8 cellular contexts compared by ENCODE assay signal in genomic region chr9:3479516-3480352, GRCh38. TPM values are rescaled to one million over a fixed set of nuclear protein-coding genes. Genes with fewer than 3 reads are reported as not detected.
A peak's percentile ranks its signal among the peaks of the same experiment; 100 is the strongest.
DNase-seq lines count a peak whose midpoint lies in the region; ATAC-seq and TF ChIP-seq lines count a peak whose summit lies in the region.
"Had no signal": no experiment of that assay in that cellular context is flagged by ENCODE, and none has a peak within 500 bp of the region (broad histone marks: within the 10 kb centered on the region; RNA-seq: fewer than 3 reads in every experiment).

No MANE protein-coding gene starts in this region.

- DNase-seq in glutamatergic neuron (no peak), SW480 (ENCODE audit: low spot score) (no peak), caudate nucleus (lab: John Stamatoyannopoulos, UW) (no peak)
- DNase-seq: activated CD4-positive, alpha-beta T cell treated with anti-CD3 and anti-CD28 coated beads, Interleukin-2, amount 50 U/mL, for 48 hours had no signal

- peaks cover 4% of the 10 kb centered on the region for H3K9me3 Mint-ChIP-seq in glutamatergic neuron (ENCODE audit: unreplicated experiment)

- H3K27ac ChIP-seq in HUES48 (ENCODE audit: low read depth, low read length), result peak overlapping the region; percentile 65
- no peak overlapping the region for H3K27ac ChIP-seq in caudate nucleus (ENCODE audit: low read depth, low read length)

- peaks cover 5% of the 10 kb centered on the region for H3K4me1 Mint-ChIP-seq in glutamatergic neuron (ENCODE audit: low read depth, unreplicated experiment)

- H3K36me3 ChIP-seq in HUES48 (ENCODE audit: control insufficient read depth, insufficient read depth, low read length), result no peaks in the 10 kb centered on the region

- H3K36me3 Mint-ChIP-seq in glutamatergic neuron (ENCODE audit: unreplicated experiment), result peaks cover 22% of the 10 kb centered on the region

- peak; percentile 45 for ATAC-seq in GM18519 (IDR thresholded peaks at IDR 0.05; ENCODE audit: low FRiP score, unreplicated experiment)
- ATAC-seq in GM21576 (IDR thresholded peaks at IDR 0.05; ENCODE audit: unreplicated experiment), result peak; percentile 38
- ATAC-seq in HG03039 (IDR thresholded peaks at IDR 0.05; ENCODE audit: unreplicated experiment), result no peak

- H3K4me1 ChIP-seq in HUES48 (ENCODE audit: control insufficient read depth, insufficient read depth, low read length), result peaks cover 37% of the 10 kb centered on the region

- no peaks in the 10 kb centered on the region for H3K27me3 Mint-ChIP-seq in glutamatergic neuron (ENCODE audit: unreplicated experiment)

- H3K27ac Mint-ChIP-seq in glutamatergic neuron (ENCODE audit: unreplicated experiment), result peak overlapping the region; percentile 0

- H3K9ac ChIP-seq in HUES48 (ENCODE audit: low read depth, low read length), result no peak overlapping the region

- no peak for TF ChIP-seq CTCF in glutamatergic neuron (IDR thresholded peaks at IDR 0.05; ENCODE audit: partially characterized antibody, unreplicated experiment)

- H3K4me3 ChIP-seq in HUES48 (ENCODE audit: low read depth, low read length), result no peak overlapping the region

- H3K4me3 Mint-ChIP-seq in glutamatergic neuron (ENCODE audit: unreplicated experiment), result no peak overlapping the region

- no peaks in the 10 kb centered on the region for H3K27me3 ChIP-seq in HUES48 (ENCODE audit: control insufficient read depth, insufficient read depth, low read length)

- no peaks in the 10 kb centered on the region for H3K9me3 ChIP-seq in HUES48 (ENCODE audit: control insufficient read depth, insufficient read depth, low read length)

RNA-seq across cellular contexts. Expression of gene RFX3, which starts 46.1 kb away (rescaled TPM):
- total RNA-seq in glutamatergic neuron (ENCODE audit: unreplicated experiment), result 61.6 TPM
